1 cellular context compared by ENCODE assay signal in genomic region chr9:99244300-99245260, GRCh38.
TF ChIP-seq lines count a peak whose summit lies in the region.

No MANE protein-coding gene starts in this region.

TF ChIP-seq in GM12878, 131 proteins besides CTCF, POLR2A, EP300 and RAD21 (continued from another document and continues in another):
- peak; percentile 46 for TF ChIP-seq E4F1 (IDR thresholded peaks at IDR 0.05; ENCODE audit: borderline replicate concordance, partially characterized antibody)
- TF ChIP-seq SIX5 (IDR thresholded peaks at IDR 0.05; ENCODE audit: low read depth, low read length, severe bottlenecking): no peak
- TF ChIP-seq ZNF217 (IDR thresholded peaks at IDR 0.05): peak; percentile 39; the same call in 1 of the 2 replicates
- no peak for TF ChIP-seq POLR2AphosphoS5 (IDR thresholded peaks at IDR 0.05; ENCODE audit: low read length)
- no peak for TF ChIP-seq SRF (IDR thresholded peaks at IDR 0.05; ENCODE audit: low read depth in 2 of 2, low read length in 2 of 2)
- TF ChIP-seq CHD1 (IDR thresholded peaks at IDR 0.05; ENCODE audit: low read depth, low read length): no peak; the same call in 1 of the 2 replicates
- TF ChIP-seq MYB (IDR thresholded peaks at IDR 0.05; ENCODE audit: borderline replicate concordance, low read depth, low read length): no peak
- TF ChIP-seq TCF12 (IDR thresholded peaks at IDR 0.05; ENCODE audit: low read depth, low read length): no peak
- no peak for TF ChIP-seq CBX5 (IDR thresholded peaks at IDR 0.05; ENCODE audit: low read depth)
- no peak for TF ChIP-seq IRF3 (IDR thresholded peaks at IDR 0.05)
- TF ChIP-seq TBL1XR1 (IDR thresholded peaks at IDR 0.05; ENCODE audit: low read depth, low read length): no peak
- TF ChIP-seq BCLAF1 (IDR thresholded peaks at IDR 0.05): no peak
- TF ChIP-seq RUNX3 (IDR thresholded peaks at IDR 0.05; ENCODE audit: low read length): peak; percentile 96
- no peak for TF ChIP-seq ZSCAN29 (IDR thresholded peaks at IDR 0.05)
- no peak; the same call in 1 of the 2 replicates for TF ChIP-seq MTA3 (IDR thresholded peaks at IDR 0.05; ENCODE audit: borderline replicate concordance, low read length)
- no peak for TF ChIP-seq CEBPB (IDR thresholded peaks at IDR 0.05; ENCODE audit: borderline replicate concordance in 1 of 2, low read depth in 2 of 2, low read length in 2 of 2)
- TF ChIP-seq POLR2AphosphoS2 (IDR thresholded peaks at IDR 0.05; ENCODE audit: low read depth, low read length): no peak
- peak; percentile 31; the same call in 1 of the 2 replicates for TF ChIP-seq ZNF687 (IDR thresholded peaks at IDR 0.05)
- TF ChIP-seq CHD2 (IDR thresholded peaks at IDR 0.05; ENCODE audit: borderline replicate concordance, low read depth, low read length): no peak
- TF ChIP-seq EZH2 (IDR thresholded peaks at IDR 0.05; ENCODE audit: borderline replicate concordance, control insufficient read depth, low read depth, low read length): no peak
- no peak for TF ChIP-seq KAT2A (conservative IDR thresholded peaks at IDR 0.05; ENCODE audit: control insufficient read depth, low read depth, low read length)
- peak; percentile 94 for TF ChIP-seq SPI1 (IDR thresholded peaks at IDR 0.05; ENCODE audit: borderline replicate concordance, insufficient read depth, low read depth, low read length)
- TF ChIP-seq NFYA (IDR thresholded peaks at IDR 0.05; ENCODE audit: borderline replicate concordance, low read depth, low read length): no peak
- peak; percentile 84 for TF ChIP-seq YBX1 (IDR thresholded peaks at IDR 0.05)
- TF ChIP-seq RFX5 (IDR thresholded peaks at IDR 0.05; ENCODE audit: low read depth, low read length): no peak
- peak; percentile 97 for TF ChIP-seq MLLT1 (IDR thresholded peaks at IDR 0.05)
- TF ChIP-seq SMARCA5 (IDR thresholded peaks at IDR 0.05): no peak
- no peak for TF ChIP-seq ELK1 (IDR thresholded peaks at IDR 0.05; ENCODE audit: low read depth, low read length)
- no peak for TF ChIP-seq ZZZ3 (IDR thresholded peaks at IDR 0.05; ENCODE audit: control insufficient read depth, insufficient read length, low read depth)
- no peak for TF ChIP-seq HSF1 (IDR thresholded peaks at IDR 0.05; ENCODE audit: low read depth, low read length)
- TF ChIP-seq ATF7 (IDR thresholded peaks at IDR 0.05; ENCODE audit: low read depth): peak; percentile 95
- TF ChIP-seq LARP7 (IDR thresholded peaks at IDR 0.05): no peak
- peak; percentile 58; the same call in 1 of the 2 replicates for TF ChIP-seq BCL11A (IDR thresholded peaks at IDR 0.05; ENCODE audit: low read depth, low read length)
- 0 out of 2 replicates have a peak, but pooled peaks have one; percentile 17 for TF ChIP-seq MEF2A (IDR thresholded peaks at IDR 0.05; ENCODE audit: insufficient read depth, low read depth, low read length)
- no peak for TF ChIP-seq NRF1 (conservative IDR thresholded peaks at IDR 0.05; ENCODE audit: low read depth, low read length)
- no peak for TF ChIP-seq HDAC6 (IDR thresholded peaks at IDR 0.05; ENCODE audit: unreplicated experiment)
- no peak for TF ChIP-seq SREBF1 (IDR thresholded peaks at IDR 0.05; ENCODE audit: low read length)
- TF ChIP-seq SIN3A (IDR thresholded peaks at IDR 0.05; ENCODE audit: low read depth, low read length): no peak
- peak; percentile 86 for TF ChIP-seq CBFB (IDR thresholded peaks at IDR 0.05; ENCODE audit: low read depth)
- TF ChIP-seq TCF3 (IDR thresholded peaks at IDR 0.05; ENCODE audit: borderline replicate concordance, insufficient read depth, low read depth, low read length): no peak
- peak; percentile 86 for TF ChIP-seq IKZF1 (conservative IDR thresholded peaks at IDR 0.05)
- no peak for TF ChIP-seq STAT1 (conservative IDR thresholded peaks at IDR 0.05)
- TF ChIP-seq RB1 (IDR thresholded peaks at IDR 0.05; ENCODE audit: borderline replicate concordance): peak; percentile 46; the same call in 1 of the 2 replicates
- no peak for TF ChIP-seq WRNIP1 (IDR thresholded peaks at IDR 0.05; ENCODE audit: borderline replicate concordance, low read depth, low read length)
- TF ChIP-seq E2F4 (IDR thresholded peaks at IDR 0.05; ENCODE audit: low read depth, low read length): no peak
- TF ChIP-seq ESRRA (IDR thresholded peaks at IDR 0.05; ENCODE audit: low read length): no peak
- TF ChIP-seq CHD4 (IDR thresholded peaks at IDR 0.05): no peak
- no peak for TF ChIP-seq PML (IDR thresholded peaks at IDR 0.05; ENCODE audit: low read length)
- 0 out of 2 replicates have a peak, but pooled peaks have one; percentile 49 for TF ChIP-seq FOXM1 (IDR thresholded peaks at IDR 0.05; ENCODE audit: low read depth, low read length)
- peak; percentile 71 for TF ChIP-seq RELA (IDR thresholded peaks at IDR 0.05; ENCODE audit: borderline replicate concordance, partially characterized antibody)
- peak; percentile 94; the same call in 1 of the 2 replicates for TF ChIP-seq HDAC2 (IDR thresholded peaks at IDR 0.05)
